17 cellular contexts compared by ENCODE assay signal in the genomic region with DNA sequence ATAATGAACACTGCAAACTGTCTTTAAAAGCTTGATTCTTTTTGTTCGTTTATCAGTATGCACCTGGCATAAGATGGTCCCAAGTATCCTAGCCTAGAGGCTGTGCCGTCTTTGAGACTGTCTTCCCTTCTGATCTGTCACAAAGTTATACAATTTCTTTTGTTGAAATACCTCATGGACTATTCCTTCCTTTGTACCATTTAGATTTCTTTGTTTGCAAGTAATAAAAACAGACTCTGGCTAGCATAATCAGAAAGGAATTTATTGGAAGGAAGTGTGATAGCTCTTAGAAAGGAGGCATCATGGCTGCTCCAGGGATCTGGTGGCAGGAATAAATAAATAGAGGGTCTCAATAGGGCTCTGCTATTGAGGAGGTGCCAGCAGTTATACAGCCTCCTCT.
"Had no signal": no experiment of that assay in that cellular context is flagged by ENCODE, and none has a peak within 500 bp of the region (broad histone marks: within the 10 kb centered on the region; RNA-seq: fewer than 3 reads in every experiment).

No MANE protein-coding gene starts in this region.

- H3K9ac ChIP-seq: SK-N-SH had no signal

- H3K27ac Mint-ChIP-seq: activated CD8-positive, alpha-beta T cell treated with anti-CD3 and anti-CD28 coated beads for 36 hours; activated naive CD4-positive, alpha-beta T cell treated with anti-CD3 and anti-CD28 coated beads for 36 hours; effector memory CD8-positive, alpha-beta T cell; naive thymus-derived CD8-positive, alpha-beta T cell had no signal

- H3K27ac ChIP-seq: cardiac muscle cell, transverse colon, vagina had no signal

- H3K9me3 Mint-ChIP-seq: activated CD8-positive, alpha-beta T cell treated with anti-CD3 and anti-CD28 coated beads for 36 hours; activated naive CD4-positive, alpha-beta T cell treated with anti-CD3 and anti-CD28 coated beads for 36 hours; activated T-cell treated with anti-CD3 and anti-CD28 coated beads, Interleukin-2, amount 50 U/mL, for 4 hours; effector memory CD8-positive, alpha-beta T cell; naive thymus-derived CD8-positive, alpha-beta T cell had no signal

- H3K4me3 ChIP-seq: cardiac muscle cell, transverse colon, vagina had no signal

- H3K27me3 Mint-ChIP-seq: activated CD8-positive, alpha-beta T cell treated with anti-CD3 and anti-CD28 coated beads for 36 hours; effector memory CD8-positive, alpha-beta T cell; naive thymus-derived CD8-positive, alpha-beta T cell had no signal

- H3K27me3 ChIP-seq: cardiac muscle cell, transverse colon, vagina had no signal

- ATAC-seq: activated CD8-positive, alpha-beta T cell treated with anti-CD3 and anti-CD28 coated beads for 36 hours; activated T-cell treated with anti-CD3 and anti-CD28 coated beads, Interleukin-2, amount 50 U/mL, for 4 hours; effector memory CD8-positive, alpha-beta T cell; left ventricle myocardium superior; naive thymus-derived CD8-positive, alpha-beta T cell; stimulated activated naive CD8-positive, alpha-beta T cell treated with anti-CD3 and anti-CD28 coated beads, Interleukin-15, Interleukin-2, amounts not matched to agents 100 U/mL and 50 U/mL, for 24 hours had no signal

- DNase-seq: activated CD4-positive, alpha-beta T cell treated with anti-CD3 and anti-CD28 coated beads for 48 hours; activated CD4-positive, CD25-positive, alpha-beta regulatory T cell; activated CD8-positive, alpha-beta T cell treated with anti-CD3 and anti-CD28 coated beads for 36 hours; activated naive CD4-positive, alpha-beta T cell treated with anti-CD3 and anti-CD28 coated beads for 36 hours; activated T-cell treated with anti-CD3 and anti-CD28 coated beads, Interleukin-2, amount 50 U/mL, for 4 hours; effector memory CD8-positive, alpha-beta T cell; head of caudate nucleus; left ventricle myocardium superior; naive thymus-derived CD8-positive, alpha-beta T cell; SK-N-SH; stimulated activated CD4-positive, alpha-beta T cell treated with anti-CD3 and anti-CD28 coated beads, Interleukin-2, amount 100 ng/mL, for 24 hours; stimulated activated naive CD8-positive, alpha-beta T cell treated with anti-CD3 and anti-CD28 coated beads, Interleukin-15, Interleukin-2, amounts not matched to agents 100 U/mL and 50 U/mL, for 24 hours; T-helper 1 cell; T-helper 9 cell; transverse colon had no signal

- H3K4me2 ChIP-seq: SK-N-SH had no signal

- H3K36me3 ChIP-seq: cardiac muscle cell, transverse colon, vagina had no signal

- H3K4me1 ChIP-seq: vagina had no signal

- H3K4me3 Mint-ChIP-seq: activated CD8-positive, alpha-beta T cell treated with anti-CD3 and anti-CD28 coated beads for 36 hours; activated naive CD4-positive, alpha-beta T cell treated with anti-CD3 and anti-CD28 coated beads for 36 hours; activated T-cell treated with anti-CD3 and anti-CD28 coated beads, Interleukin-2, amount 50 U/mL, for 4 hours; effector memory CD8-positive, alpha-beta T cell; naive thymus-derived CD8-positive, alpha-beta T cell had no signal

- H3K9me3 ChIP-seq: SK-N-SH, transverse colon, vagina had no signal
